In the genomic region with DNA sequence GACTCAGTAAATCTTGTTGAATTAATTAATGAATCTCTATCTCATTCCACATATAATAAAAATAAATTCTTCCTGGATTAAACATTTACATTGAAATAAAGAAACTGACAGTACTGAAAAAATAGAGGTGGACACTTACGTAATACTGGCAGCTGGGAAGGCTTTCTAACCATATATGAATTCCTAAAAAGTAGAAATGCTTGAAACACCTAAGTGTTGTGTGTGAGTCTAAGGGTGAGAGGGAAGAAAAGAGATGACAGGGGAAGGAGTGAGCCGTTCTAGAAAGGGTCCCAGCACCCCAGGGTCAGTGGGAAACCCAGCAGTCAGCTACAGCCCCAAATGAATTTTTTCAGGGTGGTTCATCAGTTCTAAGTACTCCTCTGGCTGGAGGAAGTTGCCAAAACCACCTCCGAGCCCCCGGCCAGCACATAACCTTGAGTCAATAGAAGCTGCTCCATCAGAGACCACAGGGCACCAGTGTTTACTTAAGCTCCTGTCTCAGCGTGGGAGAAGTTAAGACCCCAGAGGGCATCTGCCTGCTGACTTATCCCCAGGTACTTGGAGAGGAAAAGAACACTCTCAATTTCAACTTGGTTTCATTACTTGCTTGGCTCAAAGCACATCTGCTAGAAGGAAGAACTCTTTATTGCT, we compare ENCODE assay signal across 8 cellular contexts. TPM values are rescaled to one million over a fixed set of nuclear protein-coding genes. Genes with fewer than 3 reads are reported as not detected.
DNase-seq lines count a peak whose midpoint lies in the region; ATAC-seq and TF ChIP-seq lines count a peak whose summit lies in the region.

No MANE protein-coding gene starts in this region.

- H3K36me3 ChIP-seq in left lung (no peaks in the 10 kb centered on the region), upper lobe of left lung (no peaks in the 10 kb centered on the region), body of pancreas (replicated peaks in 1 of 2; ENCODE audit: insufficient read depth in 1 of 2, low read depth in 2 of 2) (no peaks in the 10 kb centered on the region)

- peak overlapping the region; percentile 49 to 89 for H3K27ac ChIP-seq in left lung
- H3K27ac ChIP-seq in upper lobe of left lung: peak overlapping the region; percentile 81 to 86 (median 85)
- H3K27ac ChIP-seq in body of pancreas: peak overlapping the region in 2 of 4 donors; percentile 55 to 76

- H3K9me3 Mint-ChIP-seq in activated naive CD4-positive, alpha-beta T cell treated with anti-CD3 and anti-CD28 coated beads, Interleukin-2, amount 50 U/mL, for 72 hours: no peaks in the 10 kb centered on the region
- H3K9me3 Mint-ChIP-seq in activated CD8-positive, alpha-beta T cell treated with anti-CD3 and anti-CD28 coated beads, Interleukin-2, amount 10 ng/mL, durations not matched to agents 7 days and 5 days (ENCODE audit: insufficient read depth): no peaks in the 10 kb centered on the region

- POLR2A ChIA-PET in activated CD8-positive, alpha-beta T cell treated with anti-CD3 and anti-CD28 coated beads, Interleukin-2, amount 10 ng/mL, durations not matched to agents 7 days and 5 days (lab: Charles Lee): interaction anchor here (0.8 to 1.3 kb wide), 5 partner anchors 13 to 30 kb away, joined by 3 to 6 read pairs (median 4); partner anchors contain the start of genes DKC1 and GAB3

- intact Hi-C loops in left lung (cut with DNase I): no loop called here
- intact Hi-C loops in lower leg skin (cut with DNase I; ENCODE audit: low total_unique reads): no loop called here
- intact Hi-C loops in body of pancreas (cut with DNase I): no loop called here

- H3K4me3 Mint-ChIP-seq in activated CD8-positive, alpha-beta T cell treated with anti-CD3 and anti-CD28 coated beads, Interleukin-2, amount 10 ng/mL, durations not matched to agents 7 days and 5 days: peak overlapping the region; percentile 70

- H3K4me3 ChIP-seq in left lung (no peak overlapping the region), upper lobe of left lung (no peak overlapping the region), lower leg skin (ENCODE audit: low read depth, poor library complexity, severe bottlenecking) (no peak overlapping the region), body of pancreas (no peak overlapping the region)

- TF ChIP-seq POLR2A in upper lobe of left lung (IDR thresholded peaks at IDR 0.05): no peak
- TF ChIP-seq POLR2A in lower leg skin (IDR thresholded peaks at IDR 0.05): no peak
- TF ChIP-seq POLR2A in body of pancreas (IDR thresholded peaks at IDR 0.05): no peak

- WGBS in upper lobe of left lung, 2 donors: 43 to 58% methylated on average over 4 to 5 of the region's 5 CpGs
- WGBS in lower leg skin, 2 donors: 67 to 72% methylated on average over 4 to 5 of the region's 5 CpGs
- 19 to 35% methylated on average over 2 to 5 of the region's 5 CpGs for WGBS in body of pancreas, 2 donors

- H3K36me3 Mint-ChIP-seq in activated naive CD4-positive, alpha-beta T cell treated with anti-CD3 and anti-CD28 coated beads, Interleukin-2, amount 50 U/mL, for 72 hours: peaks cover 0 to 9% of the 10 kb centered on the region in 2 donors
- peaks cover 42% of the 10 kb centered on the region for H3K36me3 Mint-ChIP-seq in activated CD8-positive, alpha-beta T cell treated with anti-CD3 and anti-CD28 coated beads, Interleukin-2, amount 10 ng/mL, durations not matched to agents 7 days and 5 days (ENCODE audit: low read depth)

- DNase-seq in activated naive CD4-positive, alpha-beta T cell treated with anti-CD3 and anti-CD28 coated beads, Interleukin-2, amount 50 U/mL, for 72 hours (ENCODE audit: low spot score in 2 of 2): no peak
- DNase-seq in activated naive CD4-positive, alpha-beta T cell treated with anti-CD3 and anti-CD28 coated beads, Interleukin-2, amount 50 U/mL, for 16 hours: no peak
- DNase-seq in activated CD8-positive, alpha-beta T cell treated with anti-CD3 and anti-CD28 coated beads, Interleukin-2, amount 10 ng/mL, durations not matched to agents 7 days and 5 days: peak; percentile 36
- DNase-seq in left lung (peak in 1 of 2 donors; percentile 67), upper lobe of left lung (peak in 1 of 2 donors; percentile 45), lower leg skin (ENCODE audit: low spot score in 2 of 2) (no peak), COLO668 (lab: John Stamatoyannopoulos, UW; ENCODE audit: unreplicated experiment) (no peak), body of pancreas (no peak)

- peak overlapping the region in 1 of 2 donors; percentile 26 for H3K27ac Mint-ChIP-seq in activated naive CD4-positive, alpha-beta T cell treated with anti-CD3 and anti-CD28 coated beads, Interleukin-2, amount 50 U/mL, for 72 hours
- H3K27ac Mint-ChIP-seq in activated CD8-positive, alpha-beta T cell treated with anti-CD3 and anti-CD28 coated beads, Interleukin-2, amount 10 ng/mL, durations not matched to agents 7 days and 5 days: peak overlapping the region; percentile 96

- H3K4me1 Mint-ChIP-seq in activated CD8-positive, alpha-beta T cell treated with anti-CD3 and anti-CD28 coated beads, Interleukin-2, amount 10 ng/mL, durations not matched to agents 7 days and 5 days (ENCODE audit: low read depth): peaks cover 99% of the 10 kb centered on the region

- no peaks in the 10 kb centered on the region for H3K27me3 ChIP-seq in left lung
- no peaks in the 10 kb centered on the region for H3K27me3 ChIP-seq in upper lobe of left lung
- no peaks in the 10 kb centered on the region for H3K27me3 ChIP-seq in body of pancreas

- TF ChIP-seq CTCF in left lung (IDR thresholded peaks at IDR 0.05) (no peak), upper lobe of left lung (IDR thresholded peaks at IDR 0.05) (no peak), lower leg skin (IDR thresholded peaks at IDR 0.05) (no peak), body of pancreas (IDR thresholded peaks at IDR 0.05) (no peak)

- H3K4me1 ChIP-seq in left lung (peaks cover 49 to 100% of the 10 kb centered on the region in 2 donors), upper lobe of left lung (peaks cover 84 to 96% (median 93%) of the 10 kb centered on the region in 4 donors), body of pancreas (peaks cover 40% of the 10 kb centered on the region)

- H3K9me3 ChIP-seq in left lung (no peaks in the 10 kb centered on the region), upper lobe of left lung (no peaks in the 10 kb centered on the region), body of pancreas (no peaks in the 10 kb centered on the region)

- ATAC-seq in activated naive CD4-positive, alpha-beta T cell treated with anti-CD3 and anti-CD28 coated beads, Interleukin-2, amount 50 U/mL, for 72 hours: peak; percentile 20 to 37
- peak; percentile 21 for ATAC-seq in activated CD8-positive, alpha-beta T cell treated with anti-CD3 and anti-CD28 coated beads, Interleukin-2, amount 10 ng/mL, durations not matched to agents 7 days and 5 days
- no peak for ATAC-seq in left lung
- ATAC-seq in upper lobe of left lung (ENCODE audit: low FRiP score in 2 of 2): no peak
- ATAC-seq in body of pancreas: no peak

- TF ChIP-seq EP300 in upper lobe of left lung (IDR thresholded peaks at IDR 0.05): no peak

- CTCF ChIA-PET in activated CD8-positive, alpha-beta T cell treated with anti-CD3 and anti-CD28 coated beads, Interleukin-2, amount 10 ng/mL, durations not matched to agents 7 days and 5 days (lab: Charles Lee): interaction anchor here (1.8 to 10.7 kb wide), 3 partner anchors 14 to 19 kb away, joined by 8 to 163 read pairs (median 35); partner anchors contain the start of gene GAB3

- H3K27me3 Mint-ChIP-seq in activated CD8-positive, alpha-beta T cell treated with anti-CD3 and anti-CD28 coated beads, Interleukin-2, amount 10 ng/mL, durations not matched to agents 7 days and 5 days (ENCODE audit: low read depth): no peaks in the 10 kb centered on the region

RNA-seq across cellular contexts. Expression of gene GAB3, which starts 18.3 kb away (rescaled TPM):
- 1 to 10 TPM; 3.3 to 4.0 TPM for total RNA-seq in activated naive CD4-positive, alpha-beta T cell treated with anti-CD3 and anti-CD28 coated beads, Interleukin-2, amount 50 U/mL, for 72 hours
- 10 to 100 TPM in 1 of 2 experiments, 1 to 10 TPM in 1; 9.9 to 10.3 TPM for total RNA-seq in activated CD8-positive, alpha-beta T cell treated with anti-CD3 and anti-CD28 coated beads, Interleukin-2, amount 10 ng/mL, durations not matched to agents 7 days and 5 days
- total RNA-seq in left lung: 10 to 100 TPM in 1 of 2 donors, 1 to 10 TPM in 1; 6.6 to 15.0 TPM
- 10 to 100 TPM; 10.2 to 30.4 (median 15.4) TPM for total RNA-seq in upper lobe of left lung
- total RNA-seq in lower leg skin: 1 to 10 TPM in 3 of 4 donors, under 1 TPM in 1; 0.30 to 1.8 (median 1.4) TPM
- 1 to 10 TPM in 1 of 2 donors, under 1 TPM in 1; 0.66 to 3.4 TPM for total RNA-seq in body of pancreas

RNA-seq across cellular contexts. Expression of gene DKC1, which starts 30.1 kb away (rescaled TPM):
- total RNA-seq in activated naive CD4-positive, alpha-beta T cell treated with anti-CD3 and anti-CD28 coated beads, Interleukin-2, amount 50 U/mL, for 72 hours: 100 to 1,000 TPM; 112 to 120 TPM
- 10 to 100 TPM; 76.0 to 82.8 TPM for total RNA-seq in activated CD8-positive, alpha-beta T cell treated with anti-CD3 and anti-CD28 coated beads, Interleukin-2, amount 10 ng/mL, durations not matched to agents 7 days and 5 days
- total RNA-seq in left lung (10 to 100 TPM; 22.3 to 42.5 TPM), upper lobe of left lung (10 to 100 TPM; 24.1 to 52.4 (median 33.2) TPM), lower leg skin (10 to 100 TPM; 25.8 to 33.9 (median 29.3) TPM), body of pancreas (10 to 100 TPM; 17.9 to 26.0 TPM)

Comparison
In these comparisons a context has a peak if more than half of its experiments do, and no peak if none do; other contexts are left out.
1. ATAC-seq: peak in activated naive CD4-positive, alpha-beta T cell treated with anti-CD3 and anti-CD28 coated beads, Interleukin-2, amount 50 U/mL, for 72 hours (2 of 2) and activated CD8-positive, alpha-beta T cell treated with anti-CD3 and anti-CD28 coated beads, Interleukin-2, amount 10 ng/mL, durations not matched to agents 7 days and 5 days (single experiment); none in left lung (single experiment), upper lobe of left lung (0 of 2) and body of pancreas (single experiment).